In the genomic region with DNA sequence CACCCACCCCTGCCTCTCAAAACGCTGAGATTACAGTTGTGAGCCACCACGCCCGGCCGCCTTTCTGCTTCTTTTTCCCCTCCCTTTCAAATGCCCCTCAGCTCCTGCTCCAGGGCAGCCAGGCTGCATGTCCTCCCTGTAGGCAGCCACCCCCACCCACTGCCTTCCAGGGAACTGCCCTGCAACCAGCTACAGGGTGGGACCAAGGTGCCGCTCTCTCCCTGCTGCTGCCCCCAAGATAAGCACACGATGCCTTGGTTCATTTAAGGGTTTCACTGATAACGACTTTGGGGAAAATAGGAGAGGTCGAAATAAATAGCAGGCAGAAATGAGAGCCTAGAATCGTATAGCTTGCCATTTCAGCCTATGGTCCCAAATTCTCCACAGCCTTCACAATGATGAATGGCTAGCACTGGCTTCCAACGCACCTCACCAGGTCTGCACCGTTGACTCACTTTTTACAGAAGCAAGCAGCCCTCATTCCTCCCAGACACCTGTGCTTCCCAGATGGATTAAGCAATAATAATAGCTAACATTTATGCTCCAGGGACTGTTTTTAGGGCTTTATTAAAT, we compare ENCODE assay signal across 1 cellular context.
TF ChIP-seq lines count a peak whose summit lies in the region.

No MANE protein-coding gene starts in this region.

TF ChIP-seq in K562, 482 proteins besides CTCF, POLR2A, EP300 and RAD21 (continued from another document and continues in another):
- TF ChIP-seq POLR2AphosphoS5 (IDR thresholded peaks at IDR 0.05; ENCODE audit: control insufficient read depth, insufficient read depth, low read depth, low read length) (peak; percentile 64; the same call in 1 of the 2 replicates), TCF3 (CRISPR knock-in tag; IDR thresholded peaks at IDR 0.05) (peak; percentile 79), ZNF274 (IDR thresholded peaks at IDR 0.05; ENCODE audit: borderline replicate concordance, low read depth, low read length) (no peak), HNRNPH1 (optimal IDR thresholded peaks at IDR 0.05; ENCODE audit: low read depth, low read length) (no peak), TEAD4 (IDR thresholded peaks at IDR 0.05; ENCODE audit: low read length) (peak; percentile 73), TEAD4 (CRISPR knock-in tag; IDR thresholded peaks at IDR 0.05; ENCODE audit: borderline replicate concordance) (no peak), FOXA1 (IDR thresholded peaks at IDR 0.05; ENCODE audit: borderline replicate concordance) (no peak), SAP30 (IDR thresholded peaks at IDR 0.05; ENCODE audit: borderline replicate concordance, insufficient read depth, low read depth, low read length, poor library complexity, severe bottlenecking) (no peak), NFIC (IDR thresholded peaks at IDR 0.05) (peak; percentile 38; the same call in 1 of the 2 replicates), MEIS2 (IDR thresholded peaks at IDR 0.05; ENCODE audit: partially characterized antibody) (peak; percentile 68), SP1 (CRISPR knock-in tag; IDR thresholded peaks at IDR 0.05) (no peak), TFAM (CRISPR knock-in tag; conservative IDR thresholded peaks at IDR 0.05) (no peak), CBFA2T2 (conservative IDR thresholded peaks at IDR 0.05) (peak; percentile 77), ZNF212 (CRISPR knock-in tag; IDR thresholded peaks at IDR 0.05) (no peak), ZKSCAN1 (IDR thresholded peaks at IDR 0.05; ENCODE audit: low read depth, low read length) (no peak), CCNT2 (IDR thresholded peaks at IDR 0.05; ENCODE audit: borderline replicate concordance, extremely low read depth, insufficient read length, low read depth, low read length) (peak; percentile 50), RCOR1 (IDR thresholded peaks at IDR 0.05; ENCODE audit: borderline replicate concordance in 1 of 2, low read depth in 2 of 2, low read length in 2 of 2) (peak in 1 of 2 experiments; percentile 26; a peak in 2 of 4 replicates), SMAD4 (CRISPR knock-in tag; conservative IDR thresholded peaks at IDR 0.05) (no peak), SMARCA4 (IDR thresholded peaks at IDR 0.05) (peak; percentile 54), TOE1 (IDR thresholded peaks at IDR 0.05; ENCODE audit: borderline replicate concordance) (no peak), TOE1 (CRISPR knock-in tag; IDR thresholded peaks at IDR 0.05; ENCODE audit: borderline replicate concordance, low read depth) (no peak), HDAC1 (IDR thresholded peaks at IDR 0.05) (0 out of 4 replicates have a peak, but pooled peaks of 1 of the 2 experiments have one; percentile 40), ARID1B (IDR thresholded peaks at IDR 0.05) (peak; percentile 85), ZC3H11A (IDR thresholded peaks at IDR 0.05; ENCODE audit: low read depth, low read length) (no peak), BCL6 (CRISPR knock-in tag; IDR thresholded peaks at IDR 0.05) (no peak), ZNF785 (CRISPR knock-in tag; IDR thresholded peaks at IDR 0.05) (no peak), RBM25 (IDR thresholded peaks at IDR 0.05; ENCODE audit: low read depth, low read length, severe bottlenecking) (no peak), KDM1A (IDR thresholded peaks at IDR 0.05) (peak; percentile 57 to 72), CEBPG (CRISPR knock-in tag; IDR thresholded peaks at IDR 0.05) (no peak), CEBPG (tag; conservative IDR thresholded peaks at IDR 0.05 in 1 of 2, IDR thresholded peaks at IDR 0.05 in 1 of 2) (no peak), NCOR1 (IDR thresholded peaks at IDR 0.05) (peak; percentile 73), ZBED1 (IDR thresholded peaks at IDR 0.05) (no peak), NR1H2 (CRISPR knock-in tag; IDR thresholded peaks at IDR 0.05) (no peak), HSF4 (CRISPR knock-in tag; IDR thresholded peaks at IDR 0.05; ENCODE audit: borderline replicate concordance) (no peak), ZNF384 (IDR thresholded peaks at IDR 0.05; ENCODE audit: low read depth, low read length) (no peak), FOXM1 (IDR thresholded peaks at IDR 0.05; ENCODE audit: low read depth) (no peak), FOXM1 (CRISPR knock-in tag; IDR thresholded peaks at IDR 0.05; ENCODE audit: low read depth) (no peak)
- TF ChIP-seq, protein P1, sequence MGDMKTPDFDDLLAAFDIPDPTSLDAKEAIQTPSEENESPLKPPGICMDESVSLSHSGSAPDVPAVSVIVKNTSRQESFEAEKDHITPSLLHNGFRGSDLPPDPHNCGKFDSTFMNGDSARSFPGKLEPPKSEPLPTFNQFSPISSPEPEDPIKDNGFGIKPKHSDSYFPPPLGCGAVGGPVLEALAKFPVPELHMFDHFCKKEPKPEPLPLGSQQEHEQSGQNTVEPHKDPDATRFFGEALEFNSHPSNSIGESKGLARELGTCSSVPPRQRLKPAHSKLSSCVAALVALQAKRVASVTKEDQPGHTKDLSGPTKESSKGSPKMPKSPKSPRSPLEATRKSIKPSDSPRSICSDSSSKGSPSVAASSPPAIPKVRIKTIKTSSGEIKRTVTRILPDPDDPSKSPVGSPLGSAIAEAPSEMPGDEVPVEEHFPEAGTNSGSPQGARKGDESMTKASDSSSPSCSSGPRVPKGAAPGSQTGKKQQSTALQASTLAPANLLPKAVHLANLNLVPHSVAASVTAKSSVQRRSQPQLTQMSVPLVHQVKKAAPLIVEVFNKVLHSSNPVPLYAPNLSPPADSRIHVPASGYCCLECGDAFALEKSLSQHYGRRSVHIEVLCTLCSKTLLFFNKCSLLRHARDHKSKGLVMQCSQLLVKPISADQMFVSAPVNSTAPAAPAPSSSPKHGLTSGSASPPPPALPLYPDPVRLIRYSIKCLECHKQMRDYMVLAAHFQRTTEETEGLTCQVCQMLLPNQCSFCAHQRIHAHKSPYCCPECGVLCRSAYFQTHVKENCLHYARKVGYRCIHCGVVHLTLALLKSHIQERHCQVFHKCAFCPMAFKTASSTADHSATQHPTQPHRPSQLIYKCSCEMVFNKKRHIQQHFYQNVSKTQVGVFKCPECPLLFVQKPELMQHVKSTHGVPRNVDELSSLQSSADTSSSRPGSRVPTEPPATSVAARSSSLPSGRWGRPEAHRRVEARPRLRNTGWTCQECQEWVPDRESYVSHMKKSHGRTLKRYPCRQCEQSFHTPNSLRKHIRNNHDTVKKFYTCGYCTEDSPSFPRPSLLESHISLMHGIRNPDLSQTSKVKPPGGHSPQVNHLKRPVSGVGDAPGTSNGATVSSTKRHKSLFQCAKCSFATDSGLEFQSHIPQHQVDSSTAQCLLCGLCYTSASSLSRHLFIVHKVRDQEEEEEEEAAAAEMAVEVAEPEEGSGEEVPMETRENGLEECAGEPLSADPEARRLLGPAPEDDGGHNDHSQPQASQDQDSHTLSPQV (IDR thresholded peaks at IDR 0.05), result peak; percentile 29; the same call in 1 of the 2 replicates
- TF ChIP-seq, protein P2, sequence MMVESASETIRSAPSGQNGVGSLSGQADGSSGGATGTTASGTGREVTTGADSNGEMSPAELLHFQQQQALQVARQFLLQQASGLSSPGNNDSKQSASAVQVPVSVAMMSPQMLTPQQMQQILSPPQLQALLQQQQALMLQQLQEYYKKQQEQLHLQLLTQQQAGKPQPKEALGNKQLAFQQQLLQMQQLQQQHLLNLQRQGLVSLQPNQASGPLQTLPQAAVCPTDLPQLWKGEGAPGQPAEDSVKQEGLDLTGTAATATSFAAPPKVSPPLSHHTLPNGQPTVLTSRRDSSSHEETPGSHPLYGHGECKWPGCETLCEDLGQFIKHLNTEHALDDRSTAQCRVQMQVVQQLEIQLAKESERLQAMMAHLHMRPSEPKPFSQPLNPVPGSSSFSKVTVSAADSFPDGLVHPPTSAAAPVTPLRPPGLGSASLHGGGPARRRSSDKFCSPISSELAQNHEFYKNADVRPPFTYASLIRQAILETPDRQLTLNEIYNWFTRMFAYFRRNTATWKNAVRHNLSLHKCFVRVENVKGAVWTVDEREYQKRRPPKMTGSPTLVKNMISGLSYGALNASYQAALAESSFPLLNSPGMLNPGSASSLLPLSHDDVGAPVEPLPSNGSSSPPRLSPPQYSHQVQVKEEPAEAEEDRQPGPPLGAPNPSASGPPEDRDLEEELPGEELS (CRISPR knock-in tag; IDR thresholded peaks at IDR 0.05; ENCODE audit: borderline replicate concordance), result no peak
- TF ChIP-seq, protein P3, sequence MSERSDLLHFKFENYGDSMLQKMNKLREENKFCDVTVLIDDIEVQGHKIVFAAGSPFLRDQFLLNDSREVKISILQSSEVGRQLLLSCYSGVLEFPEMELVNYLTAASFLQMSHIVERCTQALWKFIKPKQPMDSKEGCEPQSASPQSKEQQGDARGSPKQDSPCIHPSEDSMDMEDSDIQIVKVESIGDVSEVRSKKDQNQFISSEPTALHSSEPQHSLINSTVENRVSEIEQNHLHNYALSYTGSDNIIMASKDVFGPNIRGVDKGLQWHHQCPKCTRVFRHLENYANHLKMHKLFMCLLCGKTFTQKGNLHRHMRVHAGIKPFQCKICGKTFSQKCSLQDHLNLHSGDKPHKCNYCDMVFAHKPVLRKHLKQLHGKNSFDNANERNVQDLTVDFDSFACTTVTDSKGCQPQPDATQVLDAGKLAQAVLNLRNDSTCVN (CRISPR knock-in tag; IDR thresholded peaks at IDR 0.05), result no peak
- TF ChIP-seq, protein P4, sequence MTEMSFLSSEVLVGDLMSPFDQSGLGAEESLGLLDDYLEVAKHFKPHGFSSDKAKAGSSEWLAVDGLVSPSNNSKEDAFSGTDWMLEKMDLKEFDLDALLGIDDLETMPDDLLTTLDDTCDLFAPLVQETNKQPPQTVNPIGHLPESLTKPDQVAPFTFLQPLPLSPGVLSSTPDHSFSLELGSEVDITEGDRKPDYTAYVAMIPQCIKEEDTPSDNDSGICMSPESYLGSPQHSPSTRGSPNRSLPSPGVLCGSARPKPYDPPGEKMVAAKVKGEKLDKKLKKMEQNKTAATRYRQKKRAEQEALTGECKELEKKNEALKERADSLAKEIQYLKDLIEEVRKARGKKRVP (CRISPR knock-in tag; IDR thresholded peaks at IDR 0.05), result no peak
- TF ChIP-seq, protein P5, sequence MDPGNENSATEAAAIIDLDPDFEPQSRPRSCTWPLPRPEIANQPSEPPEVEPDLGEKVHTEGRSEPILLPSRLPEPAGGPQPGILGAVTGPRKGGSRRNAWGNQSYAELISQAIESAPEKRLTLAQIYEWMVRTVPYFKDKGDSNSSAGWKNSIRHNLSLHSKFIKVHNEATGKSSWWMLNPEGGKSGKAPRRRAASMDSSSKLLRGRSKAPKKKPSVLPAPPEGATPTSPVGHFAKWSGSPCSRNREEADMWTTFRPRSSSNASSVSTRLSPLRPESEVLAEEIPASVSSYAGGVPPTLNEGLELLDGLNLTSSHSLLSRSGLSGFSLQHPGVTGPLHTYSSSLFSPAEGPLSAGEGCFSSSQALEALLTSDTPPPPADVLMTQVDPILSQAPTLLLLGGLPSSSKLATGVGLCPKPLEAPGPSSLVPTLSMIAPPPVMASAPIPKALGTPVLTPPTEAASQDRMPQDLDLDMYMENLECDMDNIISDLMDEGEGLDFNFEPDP (CRISPR knock-in tag; IDR thresholded peaks at IDR 0.05), result no peak
- TF ChIP-seq, protein P6, sequence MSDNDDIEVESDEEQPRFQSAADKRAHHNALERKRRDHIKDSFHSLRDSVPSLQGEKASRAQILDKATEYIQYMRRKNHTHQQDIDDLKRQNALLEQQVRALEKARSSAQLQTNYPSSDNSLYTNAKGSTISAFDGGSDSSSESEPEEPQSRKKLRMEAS (CRISPR knock-in tag; IDR thresholded peaks at IDR 0.05), result no peak
- TF ChIP-seq, protein P7, sequence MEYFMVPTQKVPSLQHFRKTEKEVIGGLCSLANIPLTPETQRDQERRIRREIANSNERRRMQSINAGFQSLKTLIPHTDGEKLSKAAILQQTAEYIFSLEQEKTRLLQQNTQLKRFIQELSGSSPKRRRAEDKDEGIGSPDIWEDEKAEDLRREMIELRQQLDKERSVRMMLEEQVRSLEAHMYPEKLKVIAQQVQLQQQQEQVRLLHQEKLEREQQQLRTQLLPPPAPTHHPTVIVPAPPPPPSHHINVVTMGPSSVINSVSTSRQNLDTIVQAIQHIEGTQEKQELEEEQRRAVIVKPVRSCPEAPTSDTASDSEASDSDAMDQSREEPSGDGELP (CRISPR knock-in tag; IDR thresholded peaks at IDR 0.05; ENCODE audit: borderline replicate concordance), result peak; percentile 21; the same call in 1 of the 2 replicates
- TF ChIP-seq, protein P8, sequence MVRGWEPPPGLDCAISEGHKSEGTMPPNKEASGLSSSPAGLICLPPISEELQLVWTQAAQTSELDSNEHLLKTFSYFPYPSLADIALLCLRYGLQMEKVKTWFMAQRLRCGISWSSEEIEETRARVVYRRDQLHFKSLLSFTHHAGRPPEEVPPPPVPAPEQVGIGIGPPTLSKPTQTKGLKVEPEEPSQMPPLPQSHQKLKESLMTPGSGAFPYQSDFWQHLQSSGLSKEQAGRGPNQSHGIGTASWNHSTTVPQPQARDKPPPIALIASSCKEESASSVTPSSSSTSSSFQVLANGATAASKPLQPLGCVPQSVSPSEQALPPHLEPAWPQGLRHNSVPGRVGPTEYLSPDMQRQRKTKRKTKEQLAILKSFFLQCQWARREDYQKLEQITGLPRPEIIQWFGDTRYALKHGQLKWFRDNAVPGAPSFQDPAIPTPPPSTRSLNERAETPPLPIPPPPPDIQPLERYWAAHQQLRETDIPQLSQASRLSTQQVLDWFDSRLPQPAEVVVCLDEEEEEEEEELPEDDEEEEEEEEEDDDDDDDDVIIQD (CRISPR knock-in tag; IDR thresholded peaks at IDR 0.05), result no peak
- TF ChIP-seq, protein P9, sequence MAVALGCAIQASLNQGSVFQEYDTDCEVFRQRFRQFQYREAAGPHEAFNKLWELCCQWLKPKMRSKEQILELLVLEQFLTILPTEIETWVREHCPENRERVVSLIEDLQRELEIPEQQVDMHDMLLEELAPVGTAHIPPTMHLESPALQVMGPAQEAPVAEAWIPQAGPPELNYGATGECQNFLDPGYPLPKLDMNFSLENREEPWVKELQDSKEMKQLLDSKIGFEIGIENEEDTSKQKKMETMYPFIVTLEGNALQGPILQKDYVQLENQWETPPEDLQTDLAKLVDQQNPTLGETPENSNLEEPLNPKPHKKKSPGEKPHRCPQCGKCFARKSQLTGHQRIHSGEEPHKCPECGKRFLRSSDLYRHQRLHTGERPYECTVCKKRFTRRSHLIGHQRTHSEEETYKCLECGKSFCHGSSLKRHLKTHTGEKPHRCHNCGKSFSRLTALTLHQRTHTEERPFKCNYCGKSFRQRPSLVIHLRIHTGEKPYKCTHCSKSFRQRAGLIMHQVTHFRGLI (CRISPR knock-in tag; IDR thresholded peaks at IDR 0.05), result no peak
- TF ChIP-seq, protein P10, sequence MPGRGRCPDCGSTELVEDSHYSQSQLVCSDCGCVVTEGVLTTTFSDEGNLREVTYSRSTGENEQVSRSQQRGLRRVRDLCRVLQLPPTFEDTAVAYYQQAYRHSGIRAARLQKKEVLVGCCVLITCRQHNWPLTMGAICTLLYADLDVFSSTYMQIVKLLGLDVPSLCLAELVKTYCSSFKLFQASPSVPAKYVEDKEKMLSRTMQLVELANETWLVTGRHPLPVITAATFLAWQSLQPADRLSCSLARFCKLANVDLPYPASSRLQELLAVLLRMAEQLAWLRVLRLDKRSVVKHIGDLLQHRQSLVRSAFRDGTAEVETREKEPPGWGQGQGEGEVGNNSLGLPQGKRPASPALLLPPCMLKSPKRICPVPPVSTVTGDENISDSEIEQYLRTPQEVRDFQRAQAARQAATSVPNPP (IDR thresholded peaks at IDR 0.05; ENCODE audit: borderline replicate concordance, insufficient read depth, insufficient read length), result no peak
